In genomic region chr1:225710804-225711203, GRCh38 we compare ENCODE assay signal across 15 cellular contexts. TPM values are rescaled to one million over a fixed set of nuclear protein-coding genes. Genes with fewer than 3 reads are reported as not detected.
DNase-seq lines count a peak whose midpoint lies in the region; ATAC-seq and TF ChIP-seq lines count a peak whose summit lies in the region.
"Had no signal": no experiment of that assay in that cellular context is flagged by ENCODE, and none has a peak within 500 bp of the region (broad histone marks: within the 10 kb centered on the region; RNA-seq: fewer than 3 reads in every experiment).

No MANE protein-coding gene starts in this region.

- CTCF ChIA-PET in naive thymus-derived CD4-positive, alpha-beta T cell (lab: Charles Lee) = no interaction called here

- H3K27ac Mint-ChIP-seq in naive thymus-derived CD4-positive, alpha-beta T cell = no peak overlapping the region
- H3K27ac Mint-ChIP-seq in mesothelial cell of epicardium = no peak overlapping the region
- H3K27ac Mint-ChIP-seq: activated naive CD8-positive, alpha-beta T cell treated with anti-CD3 and anti-CD28 coated beads for 36 hours had no signal

- H3K27me3 Mint-ChIP-seq in naive thymus-derived CD4-positive, alpha-beta T cell = peaks cover 0 to 8% (median 0%) of the 10 kb centered on the region in 5 donors
- H3K27me3 Mint-ChIP-seq in mesothelial cell of epicardium (ENCODE audit: low read depth) = no peaks in the 10 kb centered on the region
- H3K27me3 Mint-ChIP-seq: activated naive CD8-positive, alpha-beta T cell treated with anti-CD3 and anti-CD28 coated beads for 36 hours had no signal

- no peak for TF ChIP-seq CTCF in epithelial cell of proximal tubule (conservative IDR thresholded peaks at IDR 0.05; ENCODE audit: low read depth, low read length)
- no peak for TF ChIP-seq CTCF in mesothelial cell of epicardium (IDR thresholded peaks at IDR 0.05; ENCODE audit: unreplicated experiment)

- intact Hi-C loops in posterior vena cava (cut with DNase I) = no loop called here
- intact Hi-C loops in naive thymus-derived CD4-positive, alpha-beta T cell (cut with micrococcal nuclease) = no loop called here

- DNase-seq in GM04503 (ENCODE audit: low read depth) (peak; percentile 15), RKO (ENCODE audit: low spot score) (peak; percentile 27), epithelial cell of proximal tubule (ENCODE audit: low read depth) (peak; percentile 56), posterior vena cava (ENCODE audit: low spot score) (peak; percentile 80), mesothelial cell of epicardium (ENCODE audit: low spot score in 2 of 2, unreplicated experiment in 2 of 2) (no peak), medulla oblongata (ENCODE audit: extremely low spot score) (no peak)
- no peak for DNase-seq in naive thymus-derived CD4-positive, alpha-beta T cell
- no peak for DNase-seq in activated CD8-positive, alpha-beta memory T cell treated with anti-CD3 and anti-CD28 coated beads for 24 hours
- DNase-seq: activated CD8-positive, alpha-beta memory T cell treated with anti-CD3 and anti-CD28 coated beads, Interleukin-2, amount 50 U/mL, for 4 hours; activated naive CD8-positive, alpha-beta T cell treated with anti-CD3 and anti-CD28 coated beads for 36 hours; dermis blood vessel endothelial cell; NCI-H446; ovary; stimulated activated naive CD8-positive, alpha-beta T cell treated with anti-CD3 and anti-CD28 coated beads, Interleukin-15, Interleukin-2, amounts not matched to agents 100 U/mL and 50 U/mL, for 24 hours had no signal

- no peak overlapping the region for H3K27ac ChIP-seq in naive thymus-derived CD4-positive, alpha-beta T cell (ENCODE audit: low read depth, low read length)
- H3K27ac ChIP-seq: ovary had no signal

- POLR2A ChIA-PET in naive thymus-derived CD4-positive, alpha-beta T cell (lab: Charles Lee) = no interaction called here

- no peak overlapping the region for H3K4me3 Mint-ChIP-seq in naive thymus-derived CD4-positive, alpha-beta T cell
- no peak overlapping the region for H3K4me3 Mint-ChIP-seq in mesothelial cell of epicardium
- H3K4me3 Mint-ChIP-seq: activated naive CD8-positive, alpha-beta T cell treated with anti-CD3 and anti-CD28 coated beads for 36 hours had no signal

- H3K4me1 ChIP-seq in naive thymus-derived CD4-positive, alpha-beta T cell (ENCODE audit: control insufficient read depth in 2 of 2, insufficient read depth in 2 of 2, low read length in 2 of 2) = no peaks in the 10 kb centered on the region

- H3K9me3 Mint-ChIP-seq in naive thymus-derived CD4-positive, alpha-beta T cell = no peaks in the 10 kb centered on the region
- H3K9me3 Mint-ChIP-seq in mesothelial cell of epicardium = no peaks in the 10 kb centered on the region
- H3K9me3 Mint-ChIP-seq: activated naive CD8-positive, alpha-beta T cell treated with anti-CD3 and anti-CD28 coated beads for 36 hours had no signal

- no peak overlapping the region for H3K4me3 ChIP-seq in epithelial cell of proximal tubule (ENCODE audit: low read depth, low read length)
- no peak overlapping the region for H3K4me3 ChIP-seq in naive thymus-derived CD4-positive, alpha-beta T cell (ENCODE audit: low read length)
- H3K4me3 ChIP-seq: lung, ovary had no signal

- H3K27me3 ChIP-seq in naive thymus-derived CD4-positive, alpha-beta T cell (ENCODE audit: control insufficient read depth in 2 of 2, insufficient read depth in 2 of 2, low read length in 2 of 2) = no peaks in the 10 kb centered on the region
- H3K27me3 ChIP-seq: ovary had no signal

- ATAC-seq in naive thymus-derived CD4-positive, alpha-beta T cell = no peak
- ATAC-seq: stimulated activated naive CD8-positive, alpha-beta T cell treated with anti-CD3 and anti-CD28 coated beads, Interleukin-15, Interleukin-2, amounts not matched to agents 100 U/mL and 50 U/mL, for 24 hours had no signal

- no peaks in the 10 kb centered on the region for H3K36me3 ChIP-seq in naive thymus-derived CD4-positive, alpha-beta T cell (ENCODE audit: control insufficient read depth in 2 of 3, insufficient read depth in 3 of 3, low read length in 3 of 3)
- H3K36me3 ChIP-seq: ovary had no signal

- H3K36me3 Mint-ChIP-seq in naive thymus-derived CD4-positive, alpha-beta T cell = no peaks in the 10 kb centered on the region
- no peaks in the 10 kb centered on the region for H3K36me3 Mint-ChIP-seq in mesothelial cell of epicardium
- H3K36me3 Mint-ChIP-seq: activated naive CD8-positive, alpha-beta T cell treated with anti-CD3 and anti-CD28 coated beads for 36 hours had no signal

- H3K9me3 ChIP-seq in naive thymus-derived CD4-positive, alpha-beta T cell (ENCODE audit: control insufficient read depth in 2 of 3, low read length in 3 of 3) = no peaks in the 10 kb centered on the region
- H3K9me3 ChIP-seq: ovary had no signal

- no peaks in the 10 kb centered on the region for H3K4me1 Mint-ChIP-seq in naive thymus-derived CD4-positive, alpha-beta T cell
- H3K4me1 Mint-ChIP-seq in mesothelial cell of epicardium = no peaks in the 10 kb centered on the region
- H3K4me1 Mint-ChIP-seq: activated naive CD8-positive, alpha-beta T cell treated with anti-CD3 and anti-CD28 coated beads for 36 hours had no signal

RNA-seq across cellular contexts. Expression of gene ENAH, which starts 57.9 kb away (rescaled TPM):
- 37.7 and 39.0 TPM in 2 replicates for total RNA-seq in epithelial cell of proximal tubule
- 100 to 1,000 TPM; 165 to 244 TPM for total RNA-seq in posterior vena cava
- under 1 TPM in 3 of 5 experiments, not detected in 2; 0.08 to 0.42 (median 0.16) TPM for total RNA-seq in naive thymus-derived CD4-positive, alpha-beta T cell
- not detected for polyA plus RNA-seq in naive thymus-derived CD4-positive, alpha-beta T cell
- total RNA-seq in mesothelial cell of epicardium = 137 to 144 TPM (median 140 TPM) in 3 replicates

Comparison
In these comparisons a context has a peak if more than half of its experiments do, and no peak if none do; other contexts are left out.
1. DNase-seq: peak in GM04503 (single experiment), RKO (single experiment), epithelial cell of proximal tubule (single experiment) and posterior vena cava (single experiment); none in naive thymus-derived CD4-positive, alpha-beta T cell (0 of 9), activated CD8-positive, alpha-beta memory T cell treated with anti-CD3 and anti-CD28 coated beads for 24 hours (single experiment), mesothelial cell of epicardium (0 of 2) and medulla oblongata (single experiment).
2. RNA of gene ENAH, which starts 57.9 kb away (total RNA-seq): 165 to 244 TPM in posterior vena cava, 137 to 144 TPM in mesothelial cell of epicardium and 37.7 to 39.0 TPM in epithelial cell of proximal tubule; 0.08 to 0.42 TPM in naive thymus-derived CD4-positive, alpha-beta T cell; every median in the first group is over 10 times any median in the second.